ENCODE assay signal across 8 cellular contexts in the genomic region with DNA sequence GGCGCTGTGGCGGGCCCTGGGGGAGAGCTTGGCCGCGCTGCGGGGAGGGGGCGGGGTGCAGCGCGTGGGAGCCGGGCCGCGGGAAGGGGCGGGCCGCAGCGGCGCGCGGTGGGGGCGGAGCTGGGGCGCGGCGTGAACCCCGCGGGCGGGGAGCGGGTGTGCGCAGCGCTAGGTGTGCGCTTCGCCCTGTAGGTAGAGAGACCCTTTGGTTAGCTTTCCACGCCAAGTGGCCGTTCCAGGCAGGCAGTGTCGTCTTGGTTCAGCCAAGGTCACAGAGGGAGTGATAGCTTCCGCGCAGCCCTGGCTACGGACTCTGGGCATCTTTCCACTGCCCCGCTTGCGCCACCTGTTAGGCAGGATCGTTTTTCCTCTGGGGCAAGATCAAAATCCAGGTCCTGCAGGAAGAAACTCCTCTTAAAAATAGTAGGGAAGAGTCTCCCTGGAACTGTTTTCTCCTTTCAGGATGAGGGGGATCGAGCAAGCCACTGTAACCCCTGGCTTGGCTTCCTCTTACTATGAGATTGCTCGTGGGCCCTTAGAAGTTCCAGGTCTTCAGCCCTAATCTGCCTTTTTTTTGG.
DNase-seq lines count a peak whose midpoint lies in the region; ATAC-seq and TF ChIP-seq lines count a peak whose summit lies in the region.

No MANE protein-coding gene starts in this region.

- DNase-seq in DMS 273 treated with DMSO at 0.1 percent for 48 hours (lab: John Stamatoyannopoulos, UW) (peak; percentile 8), NCI-H2107 treated with DMSO at 0.1 percent for 48 hours (lab: John Stamatoyannopoulos, UW; ENCODE audit: unreplicated experiment) (no peak), HK-2 (ENCODE audit: unreplicated experiment) (no peak)

- H3K4me1 ChIP-seq in endocrine pancreas (ENCODE audit: control insufficient read depth, insufficient read depth, low read length) (no peaks in the 10 kb centered on the region), muscle layer of duodenum (ENCODE audit: control insufficient read depth in 1 of 2, insufficient read depth in 2 of 2, low read length in 2 of 2) (peaks cover 8 to 26% of the 10 kb centered on the region in 2 donors)

- H3K27ac ChIP-seq in muscle layer of duodenum (ENCODE audit: low read length): peak overlapping the region; percentile 96

- peak overlapping the region; percentile 57 for H3K4me3 ChIP-seq in endocrine pancreas (ENCODE audit: control insufficient read depth, insufficient read depth, low read length)
- peak overlapping the region; percentile 100 for H3K4me3 ChIP-seq in muscle layer of duodenum (ENCODE audit: low read depth in 1 of 2, low read length in 2 of 2)

- peaks cover 14% of the 10 kb centered on the region for H3K36me3 ChIP-seq in endocrine pancreas (ENCODE audit: control insufficient read depth, insufficient read depth, low read length)
- peaks cover 37 to 47% of the 10 kb centered on the region in 2 donors for H3K36me3 ChIP-seq in muscle layer of duodenum (ENCODE audit: control insufficient read depth in 1 of 2, insufficient read depth in 2 of 2, low read length in 2 of 2)

- H3K27me3 ChIP-seq in endocrine pancreas (ENCODE audit: control insufficient read depth, insufficient read depth, low read length) (no peaks in the 10 kb centered on the region), muscle layer of duodenum (ENCODE audit: low read depth, low read length) (no peaks in the 10 kb centered on the region)

- no peaks in the 10 kb centered on the region for H3K9me3 ChIP-seq in endocrine pancreas (ENCODE audit: control insufficient read depth, low read length)
- no peaks in the 10 kb centered on the region for H3K9me3 ChIP-seq in muscle layer of duodenum (ENCODE audit: control insufficient read depth in 1 of 2, low read length in 2 of 2)

- ATAC-seq in GM19351 (IDR thresholded peaks at IDR 0.05; ENCODE audit: unreplicated experiment) (peak; percentile 48), HG03342 (IDR thresholded peaks at IDR 0.05; ENCODE audit: unreplicated experiment) (peak; percentile 33), SK-N-SH treated with all-trans-retinoic acid at 6 μM for 48 hours (peak; percentile 69)

- H3K9ac ChIP-seq in endocrine pancreas (ENCODE audit: control insufficient read depth, insufficient read depth, low read length): peak overlapping the region; percentile 70

TF ChIP-seq in SK-N-SH treated with all-trans-retinoic acid at 6 μM for 48 hours, 23 proteins besides CTCF, POLR2A, EP300 and RAD21:
- TF ChIP-seq ESRRG (CRISPR knock-in tag; IDR thresholded peaks at IDR 0.05): no peak
- TF ChIP-seq TSHZ2 (CRISPR knock-in tag; IDR thresholded peaks at IDR 0.05): no peak
- TF ChIP-seq ZC3H10 (CRISPR knock-in tag; IDR thresholded peaks at IDR 0.05): no peak
- TF ChIP-seq ZNF8 (CRISPR knock-in tag; IDR thresholded peaks at IDR 0.05): no peak
- TF ChIP-seq, protein P1, sequence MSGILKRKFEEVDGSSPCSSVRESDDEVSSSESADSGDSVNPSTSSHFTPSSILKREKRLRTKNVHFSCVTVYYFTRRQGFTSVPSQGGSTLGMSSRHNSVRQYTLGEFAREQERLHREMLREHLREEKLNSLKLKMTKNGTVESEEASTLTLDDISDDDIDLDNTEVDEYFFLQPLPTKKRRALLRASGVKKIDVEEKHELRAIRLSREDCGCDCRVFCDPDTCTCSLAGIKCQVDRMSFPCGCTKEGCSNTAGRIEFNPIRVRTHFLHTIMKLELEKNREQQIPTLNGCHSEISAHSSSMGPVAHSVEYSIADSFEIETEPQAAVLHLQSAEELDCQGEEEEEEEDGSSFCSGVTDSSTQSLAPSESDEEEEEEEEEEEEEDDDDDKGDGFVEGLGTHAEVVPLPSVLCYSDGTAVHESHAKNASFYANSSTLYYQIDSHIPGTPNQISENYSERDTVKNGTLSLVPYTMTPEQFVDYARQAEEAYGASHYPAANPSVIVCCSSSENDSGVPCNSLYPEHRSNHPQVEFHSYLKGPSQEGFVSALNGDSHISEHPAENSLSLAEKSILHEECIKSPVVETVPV (CRISPR knock-in tag; IDR thresholded peaks at IDR 0.05): no peak
- TF ChIP-seq CREB5 (CRISPR knock-in tag; IDR thresholded peaks at IDR 0.05; ENCODE audit: low read depth): no peak
- TF ChIP-seq TOX (CRISPR knock-in tag; IDR thresholded peaks at IDR 0.05; ENCODE audit: borderline replicate concordance): no peak
- TF ChIP-seq ZFP3 (CRISPR knock-in tag; IDR thresholded peaks at IDR 0.05): no peak
- no peak for TF ChIP-seq ARNTL (CRISPR knock-in tag; IDR thresholded peaks at IDR 0.05; ENCODE audit: borderline replicate concordance, low read depth)
- TF ChIP-seq ZNF70 (CRISPR knock-in tag; IDR thresholded peaks at IDR 0.05): no peak
- no peak for TF ChIP-seq OSR1 (CRISPR knock-in tag; IDR thresholded peaks at IDR 0.05)
- TF ChIP-seq SNAI2 (CRISPR knock-in tag; IDR thresholded peaks at IDR 0.05): no peak
- no peak for TF ChIP-seq ISL1 (CRISPR knock-in tag; IDR thresholded peaks at IDR 0.05)
- no peak for TF ChIP-seq POU6F1 (CRISPR knock-in tag; IDR thresholded peaks at IDR 0.05; ENCODE audit: borderline replicate concordance, low read depth)
- TF ChIP-seq RARB (CRISPR knock-in tag; IDR thresholded peaks at IDR 0.05): no peak
- no peak for TF ChIP-seq CSDC2 (CRISPR knock-in tag; IDR thresholded peaks at IDR 0.05)
- no peak for TF ChIP-seq BACH2 (CRISPR knock-in tag; IDR thresholded peaks at IDR 0.05; ENCODE audit: borderline replicate concordance)
- no peak for TF ChIP-seq GLIS3 (CRISPR knock-in tag; IDR thresholded peaks at IDR 0.05)
